Comparison of ENCODE assay signal across 8 cellular contexts in genomic region chr10:92595505-92595904, GRCh38. TPM values are rescaled to one million over a fixed set of nuclear protein-coding genes. Genes with fewer than 3 reads are reported as not detected.
DNase-seq lines count a peak whose midpoint lies in the region; ATAC-seq and TF ChIP-seq lines count a peak whose summit lies in the region.

No MANE protein-coding gene starts in this region.

- no peak for DNase-seq in CD14-positive monocyte (ENCODE audit: low spot score)
- DNase-seq in GM12865 (ENCODE audit: low read depth), result no peak
- DNase-seq in immature natural killer cell, result no peak
- DNase-seq in stimulated activated CD8-positive, alpha-beta memory T cell treated with anti-CD3 and anti-CD28 coated beads, Interleukin-4, amount 100 ng/mL, for 48 hours, result no peak

- ATAC-seq in GM21717 (IDR thresholded peaks at IDR 0.05; ENCODE audit: unreplicated experiment) (no peak), GM18867 (IDR thresholded peaks at IDR 0.05; ENCODE audit: unreplicated experiment) (no peak), GM18907 (IDR thresholded peaks at IDR 0.05; ENCODE audit: unreplicated experiment) (no peak)

- H3K4me1 Mint-ChIP-seq in CD14-positive monocyte, result peaks cover 55% of the 10 kb centered on the region
- peaks cover 31 to 41% of the 10 kb centered on the region in 2 donors for H3K4me1 Mint-ChIP-seq in immature natural killer cell

- H3K4me3 ChIP-seq in GM12865 (ENCODE audit: low read depth, low read length) (peak overlapping the region; percentile 94), WI38 (ENCODE audit: low read depth, low read length) (peak overlapping the region; percentile 77; the same call in 1 of the 2 replicates)

- no peaks in the 10 kb centered on the region for H3K9me3 Mint-ChIP-seq in CD14-positive monocyte
- no peaks in the 10 kb centered on the region for H3K9me3 Mint-ChIP-seq in immature natural killer cell

- H3K27ac Mint-ChIP-seq in CD14-positive monocyte (peak overlapping the region in 5 of 7 donors; percentile 3 to 85 (median 55)), immature natural killer cell (no peak overlapping the region)

- H3K36me3 Mint-ChIP-seq in CD14-positive monocyte (no peaks in the 10 kb centered on the region), immature natural killer cell (no peaks in the 10 kb centered on the region)

- TF ChIP-seq CTCF in CD14-positive monocyte (IDR thresholded peaks at IDR 0.05) (no peak), GM12865 (IDR thresholded peaks at IDR 0.05; ENCODE audit: insufficient read depth, low read depth, low read length, missing control alignments) (no peak), WI38 (IDR thresholded peaks at IDR 0.05; ENCODE audit: low read depth, low read length) (no peak)

- H3K4me3 Mint-ChIP-seq in CD14-positive monocyte, result no peak overlapping the region
- H3K4me3 Mint-ChIP-seq in immature natural killer cell, result peak overlapping the region in 3 of 5 donors; percentile 5 to 22 (median 16)

- peaks cover 0 to 1% (median 0%) of the 10 kb centered on the region in 3 donors for H3K27me3 Mint-ChIP-seq in CD14-positive monocyte (ENCODE audit: low read depth in 3 of 3)
- H3K27me3 Mint-ChIP-seq in immature natural killer cell (ENCODE audit: low read depth in 3 of 3), result peaks cover 3 to 12% (median 9%) of the 10 kb centered on the region in 3 donors

- intact Hi-C loops in CD14-positive monocyte (cut with micrococcal nuclease), result loop anchor here (10.0 kb wide), 2 partner anchors 89 to 249 kb away; partner anchors contain the start of genes EXOC6 (in 1 of the 2) and HHEX (in 1 of the 2)

RNA-seq across cellular contexts. Expression of gene KIF11, which starts 2.6 kb away (rescaled TPM):
- under 1 TPM; 0.40 to 0.55 TPM for polyA plus RNA-seq in CD14-positive monocyte
- polyA plus RNA-seq in immature natural killer cell, result 1 to 10 TPM in 2 of 3 donors, under 1 TPM in 1; 0.55 to 2.0 (median 1.4) TPM

RNA-seq across cellular contexts. Expression of gene IDE, which starts 21.6 kb away (rescaled TPM):
- polyA plus RNA-seq in CD14-positive monocyte, result 10 to 100 TPM; 15.6 to 21.8 TPM
- polyA plus RNA-seq in immature natural killer cell, result 10 to 100 TPM in 2 of 3 donors, 1 to 10 TPM in 1; 8.3 to 18.2 (median 14.1) TPM

Comparison
In these comparisons a context has a peak if more than half of its experiments do, and no peak if none do; other contexts are left out.
1. H3K27ac Mint-ChIP-seq: peak in CD14-positive monocyte (5 of 7); none in immature natural killer cell (0 of 6).
2. H3K4me3 Mint-ChIP-seq: peak in immature natural killer cell (3 of 5); none in CD14-positive monocyte (0 of 2).